10 cellular contexts compared by ENCODE assay signal in genomic region chr13:44116562-44117315, GRCh38.
DNase-seq lines count a peak whose midpoint lies in the region; ATAC-seq and TF ChIP-seq lines count a peak whose summit lies in the region.
"Had no signal": no experiment of that assay in that cellular context is flagged by ENCODE, and none has a peak within 500 bp of the region (broad histone marks: within the 10 kb centered on the region; RNA-seq: fewer than 3 reads in every experiment).

No MANE protein-coding gene starts in this region.

- H3K9me3 ChIP-seq in H9 (ENCODE audit: control insufficient read depth, low read depth, low read length) (no peaks in the 10 kb centered on the region), SK-N-MC (ENCODE audit: low read depth, low read length) (no peaks in the 10 kb centered on the region), heart right ventricle (no peaks in the 10 kb centered on the region), skeletal muscle satellite cell (replicated peaks; ENCODE audit: low read length) (no peaks in the 10 kb centered on the region)

- intact Hi-C loops in heart right ventricle (cut with DNase I): loop anchor here in 2 of 10 donors (5.0 kb wide), 2 partner anchors 64 to 121 kb away; no protein-coding TSS in a partner anchor

- no peak overlapping the region for H2AFZ ChIP-seq in H9 (ENCODE audit: low read length)

- ATAC-seq in heart right ventricle: peak; percentile 66 to 98 (median 87)
- ATAC-seq: esophagus mucosa had no signal

- no peak overlapping the region for H4K5ac ChIP-seq in H9 (ENCODE audit: insufficient read length, low read depth, low read length)

- no peaks in the 10 kb centered on the region for H3K27me3 Mint-ChIP-seq in H9 (ENCODE audit: low read depth)
- H3K27me3 Mint-ChIP-seq: activated CD4-positive, alpha-beta memory T cell treated with anti-CD3 and anti-CD28 coated beads for 36 hours had no signal

- H2BK20ac ChIP-seq in H9 (ENCODE audit: low read depth, low read length, poor library complexity, severe bottlenecking): no peak overlapping the region

- WGBS in H9 (ENCODE audit: extremely low coverage, insufficient read length, low lambda C conversion rate): no CpG with 5 or more reads among the region's 7 CpGs
- 43 to 44% methylated on average over 7 of the region's 7 CpGs for WGBS in heart right ventricle, 2 donors

- no peaks in the 10 kb centered on the region for H3K79me2 ChIP-seq in H9 (ENCODE audit: insufficient read depth, low read length)

- H3K27ac Mint-ChIP-seq in H9: peak overlapping the region in 1 of 3 experiments; percentile 61; a peak in 3 of 7 replicates
- H3K27ac Mint-ChIP-seq: activated CD4-positive, alpha-beta memory T cell treated with anti-CD3 and anti-CD28 coated beads for 36 hours had no signal

- H3K27ac ChIP-seq in H9 (ENCODE audit: insufficient read length, low read depth, low read length): no peak overlapping the region
- peak overlapping the region; percentile 94 for H3K27ac ChIP-seq in SK-N-MC
- H3K27ac ChIP-seq in heart right ventricle: peak overlapping the region; percentile 19 to 77 (median 74)

- H3K36me3 Mint-ChIP-seq in H9 (ENCODE audit: insufficient read depth in 1 of 3, low read depth in 3 of 3): no peaks in the 10 kb centered on the region
- H3K36me3 Mint-ChIP-seq: activated CD4-positive, alpha-beta memory T cell treated with anti-CD3 and anti-CD28 coated beads for 36 hours had no signal

- H2BK5ac ChIP-seq in H9 (ENCODE audit: insufficient read length, low read length): no peak overlapping the region

- no peaks in the 10 kb centered on the region for H3K9me3 Mint-ChIP-seq in H9
- H3K9me3 Mint-ChIP-seq: activated CD4-positive, alpha-beta memory T cell treated with anti-CD3 and anti-CD28 coated beads for 36 hours had no signal

- no peaks in the 10 kb centered on the region for H3K79me1 ChIP-seq in H9 (ENCODE audit: insufficient read depth, low read depth, low read length, poor library complexity, severe bottlenecking)

- H3K4me3 ChIP-seq in SK-N-MC: peak overlapping the region; percentile 40
- H3K4me3 ChIP-seq in heart right ventricle: no peak overlapping the region
- no peak overlapping the region for H3K4me3 ChIP-seq in skeletal muscle satellite cell (ENCODE audit: low read length)

- no peaks in the 10 kb centered on the region for H3K23me2 ChIP-seq in H9 (ENCODE audit: insufficient read length, low read depth, low read length, poor library complexity, severe bottlenecking)

- no peak overlapping the region for H2BK120ac ChIP-seq in H9 (ENCODE audit: low read depth, low read length, poor library complexity, severe bottlenecking)

- no peak overlapping the region for H2AK5ac ChIP-seq in H9 (ENCODE audit: insufficient read length, low read length)

- no peak overlapping the region for H3K56ac ChIP-seq in H9 (ENCODE audit: insufficient read length, low read depth, low read length)

- H4K20me1 ChIP-seq in H9 (ENCODE audit: control insufficient read depth, insufficient read depth, insufficient read length): no peaks in the 10 kb centered on the region

- H4K8ac ChIP-seq in H9 (replicated peaks; ENCODE audit: insufficient read length, low read depth, low read length): no peak overlapping the region

- no peak overlapping the region for H3K4me3 Mint-ChIP-seq in H9
- H3K4me3 Mint-ChIP-seq: activated CD4-positive, alpha-beta memory T cell treated with anti-CD3 and anti-CD28 coated beads for 36 hours had no signal

- 0 out of 2 replicates have a peak, but pooled peaks cover 2% of the 10 kb centered on the region for H3K4me1 ChIP-seq in H9 (ENCODE audit: insufficient read depth, low read length)
- peaks cover 8 to 37% (median 23%) of the 10 kb centered on the region in 9 donors for H3K4me1 ChIP-seq in heart right ventricle
- H3K4me1 ChIP-seq in skeletal muscle satellite cell (ENCODE audit: control insufficient read depth, insufficient read depth, low read length): peaks cover 13% of the 10 kb centered on the region

- no peak overlapping the region for H3K4me2 ChIP-seq in H9 (ENCODE audit: insufficient read depth, insufficient read length, low read length)
- H3K4me2 ChIP-seq in skeletal muscle satellite cell (ENCODE audit: low read length): peak overlapping the region; percentile 37

- H3K36me3 ChIP-seq in SK-N-MC (ENCODE audit: insufficient read depth, low read length) (no peaks in the 10 kb centered on the region), heart right ventricle (no peaks in the 10 kb centered on the region), skeletal muscle satellite cell (ENCODE audit: insufficient read depth, low read length) (no peaks in the 10 kb centered on the region)

- H4K91ac ChIP-seq in H9 (ENCODE audit: insufficient read length, low read depth, low read length): no peak overlapping the region

- H3K23ac ChIP-seq in H9 (ENCODE audit: insufficient read length, low read depth, low read length): no peak overlapping the region

- no peak overlapping the region for H3K18ac ChIP-seq in H9 (ENCODE audit: insufficient read length, low read depth, low read length)

- H3K4me1 Mint-ChIP-seq in H9: peaks cover 30 to 38% of the 10 kb centered on the region in 2 experiments

- H3K14ac ChIP-seq in H9 (ENCODE audit: insufficient read depth, low read length): no peak overlapping the region

- H3K27me3 ChIP-seq in H9 (ENCODE audit: insufficient read depth, low read length): no peaks in the 10 kb centered on the region
- no peaks in the 10 kb centered on the region for H3K27me3 ChIP-seq in heart right ventricle
- H3K27me3 ChIP-seq in skeletal muscle satellite cell (ENCODE audit: control insufficient read depth, insufficient read depth, low read length): no peaks in the 10 kb centered on the region

- H3T11ph ChIP-seq in H9 (ENCODE audit: low read length): no peak overlapping the region

- H3K9ac ChIP-seq in H9 (ENCODE audit: extremely low read depth, insufficient read length, low read length) (no peak overlapping the region), SK-N-MC (ENCODE audit: insufficient read length) (peak overlapping the region; percentile 41), skeletal muscle satellite cell (ENCODE audit: low read depth, low read length) (no peak overlapping the region)

- no peak for DNase-seq in H9
- DNase-seq in SK-N-MC (ENCODE audit: low read depth, low spot score): no peak
- peak in 1 of 2 donors; percentile 40 for DNase-seq in heart right ventricle
- no peak for DNase-seq in hepatic stellate cell (ENCODE audit: low spot score)
- DNase-seq in DMS79 treated with DMSO at 0.1 percent for 48 hours (lab: John Stamatoyannopoulos, UW): no peak
- no peak for DNase-seq in SK-N-DZ (ENCODE audit: low spot score)
- DNase-seq: activated CD4-positive, alpha-beta memory T cell treated with anti-CD3 and anti-CD28 coated beads for 36 hours; NCI-H446 had no signal

- H2BK12ac ChIP-seq in H9 (ENCODE audit: insufficient read length, low read depth, low read length): no peak overlapping the region

- TF ChIP-seq CTCF in H9 (conservative IDR thresholded peaks at IDR 0.05) (peak; percentile 42; the same call in 1 of the 3 replicates), heart right ventricle (IDR thresholded peaks at IDR 0.05) (peak in 3 of 9 donors; percentile 30 to 36 (median 34))

- no peak overlapping the region for H2BK15ac ChIP-seq in H9 (ENCODE audit: low read depth, low read length)

- H3K4ac ChIP-seq in H9 (ENCODE audit: low read depth, low read length): no peak overlapping the region
